ENCODE assay signal across 18 cellular contexts in genomic region chr3:67176396-67176795, GRCh38.
"Had no signal": no experiment of that assay in that cellular context is flagged by ENCODE, and none has a peak within 500 bp of the region (broad histone marks: within the 10 kb centered on the region; RNA-seq: fewer than 3 reads in every experiment).

No MANE protein-coding gene starts in this region.

- H3K27me3 ChIP-seq: dorsolateral prefrontal cortex, gastrocnemius medialis, heart right ventricle, suprapubic skin, thyroid gland, upper lobe of left lung, vagina had no signal

- FAIRE-seq: keratinocyte, small intestine had no signal

- DNase-seq: cortex of kidney; dorsolateral prefrontal cortex; effector CD8-positive, alpha-beta T cell; gastrocnemius medialis; heart right ventricle; left colon; naive thymus-derived CD8-positive, alpha-beta T cell; small intestine; stimulated activated CD4-positive, alpha-beta T cell treated with anti-CD3 and anti-CD28 coated beads, Interleukin-12 subunit alpha, Interleukin-12 subunit beta, amount 100 ng/mL, for 4 hours; stimulated activated CD4-positive, alpha-beta T cell treated with anti-CD3 and anti-CD28 coated beads, Interleukin-2, amount 100 ng/mL, for 48 hours; stimulated activated naive CD4-positive, alpha-beta T cell treated with Interleukin-2 at 50 U/mL for 16 hours; thyroid gland; upper lobe of left lung had no signal

- H3K4me1 ChIP-seq: gastrocnemius medialis, heart right ventricle, suprapubic skin, thyroid gland, upper lobe of left lung, vagina had no signal

- ATAC-seq: gastrocnemius medialis; left colon; mucosa of descending colon; naive thymus-derived CD8-positive, alpha-beta T cell; sciatic nerve had no signal

- H3K4me3 ChIP-seq: dorsolateral prefrontal cortex, gastrocnemius medialis, heart right ventricle, mucosa of descending colon, suprapubic skin, thyroid gland, upper lobe of left lung, vagina had no signal

- H3K36me3 ChIP-seq: gastrocnemius medialis, heart right ventricle, suprapubic skin, thyroid gland, upper lobe of left lung, vagina had no signal

- H3K27ac ChIP-seq: dorsolateral prefrontal cortex, gastrocnemius medialis, heart right ventricle, suprapubic skin, thyroid gland, upper lobe of left lung, vagina had no signal

- H3K9me3 ChIP-seq: gastrocnemius medialis, mucosa of descending colon, thyroid gland, vagina had no signal
